In the genomic region with DNA sequence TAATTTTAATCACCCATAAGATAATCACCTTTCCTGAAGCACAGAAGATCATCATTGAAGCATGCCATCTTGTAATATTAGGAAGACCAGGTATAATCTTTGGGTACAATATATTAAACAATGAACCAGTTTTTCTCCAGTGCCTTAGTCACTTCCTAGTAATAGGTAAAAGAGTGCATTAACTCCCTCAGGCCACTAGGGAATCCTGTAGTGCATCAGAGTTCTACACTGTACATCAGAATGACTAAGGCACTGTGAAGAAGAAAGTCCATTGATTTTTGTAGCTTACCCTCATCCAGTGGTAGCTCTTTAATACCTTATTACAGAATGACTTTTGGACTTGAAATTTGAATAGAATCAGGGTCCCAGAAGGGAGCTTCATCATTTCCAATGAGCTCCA, we compare ENCODE assay signal across 10 cellular contexts. TPM values are rescaled to one million over a fixed set of nuclear protein-coding genes. Genes with fewer than 3 reads are reported as not detected.
DNase-seq lines count a peak whose midpoint lies in the region; ATAC-seq and TF ChIP-seq lines count a peak whose summit lies in the region.
"Had no signal": no experiment of that assay in that cellular context is flagged by ENCODE, and none has a peak within 500 bp of the region (broad histone marks: within the 10 kb centered on the region; RNA-seq: fewer than 3 reads in every experiment).

No MANE protein-coding gene starts in this region.

- RAD21 ChIA-PET in HCT116 (lab: Charles Lee; ENCODE audit: low non-redundant PET in 1 of 2, low total read pairs in 2 of 2, uncharacterized antibody in 2 of 2, unreplicated experiment in 2 of 2): no interaction called here

- H3K27ac ChIP-seq in HCT116 (ENCODE audit: low read depth, low read length) (no peak overlapping the region), SK-N-SH (ENCODE audit: low read depth in 2 of 2, low read length in 1 of 2) (no peak overlapping the region), Peyer's patch (no peak overlapping the region)
- H3K27ac ChIP-seq: A549 had no signal

- ATAC-seq in HCT116 (peak; percentile 82), GM18867 (IDR thresholded peaks at IDR 0.05; ENCODE audit: unreplicated experiment) (no peak)
- ATAC-seq: natural killer cell treated with Interleukin-12 subunit alpha and Interleukin-12 subunit beta and Interleukin-15 and Interleukin-18, amount 100 ng/mL, for 72 hours had no signal

- H3F3A ChIP-seq in SK-N-SH (replicated peaks; ENCODE audit: insufficient read depth): no peaks in the 10 kb centered on the region

- H3K36me3 ChIP-seq in HCT116 (ENCODE audit: control insufficient read depth in 1 of 2, insufficient read depth in 2 of 2, low read length in 2 of 2) (no peaks in the 10 kb centered on the region), SK-N-SH (replicated peaks in 1 of 2; ENCODE audit: control insufficient read depth in 1 of 2, insufficient read depth in 2 of 2, low read length in 1 of 2) (no peaks in the 10 kb centered on the region), Peyer's patch (no peaks in the 10 kb centered on the region)

- H3K4me3 ChIP-seq in HCT116 (replicated peaks in 1 of 2; ENCODE audit: low read depth in 1 of 2, low read length in 2 of 2): no peak overlapping the region
- H3K4me3 ChIP-seq in SK-N-SH (ENCODE audit: low read depth in 2 of 2, low read length in 1 of 2): no peak overlapping the region
- H3K4me3 ChIP-seq in Peyer's patch: no peak overlapping the region
- H3K4me3 ChIP-seq: A549 had no signal

- H3K9ac ChIP-seq in HCT116 (ENCODE audit: low read length): no peak overlapping the region
- no peak overlapping the region for H3K9ac ChIP-seq in SK-N-SH

- DNase-seq in NCI-H1092 treated with DMSO at 0.1 percent for 48 hours (lab: John Stamatoyannopoulos, UW): peak; percentile 48
- no peak for DNase-seq in NCI-H1092 (lab: John Stamatoyannopoulos, UW)
- DNase-seq in HCT116 (ENCODE audit: low read depth, low spot score): no peak
- DNase-seq in SK-N-SH: peak; percentile 11
- no peak for DNase-seq in mesothelial cell of epicardium (ENCODE audit: low spot score in 2 of 2, unreplicated experiment in 2 of 2)
- DNase-seq in activated gamma-delta T cell treated with Interleukin-2 at 50 U/mL for 16 hours: no peak
- DNase-seq in Peyer's patch: no peak

- TF ChIP-seq CTCF in HCT116 (IDR thresholded peaks at IDR 0.05 in 2 of 3, conservative IDR thresholded peaks at IDR 0.05 in 1 of 3; ENCODE audit: borderline replicate concordance in 1 of 3, insufficient read depth in 1 of 3, low read depth in 2 of 3, low read length in 2 of 3) (peak in 2 of 3 experiments; percentile 43 to 51; a peak in 4 of 6 replicates), SK-N-SH (IDR thresholded peaks at IDR 0.05) (peak; percentile 49), mesothelial cell of epicardium (IDR thresholded peaks at IDR 0.05; ENCODE audit: unreplicated experiment) (peak; percentile 43), Peyer's patch (IDR thresholded peaks at IDR 0.05) (no peak)

- H3K9me3 ChIP-seq in HCT116 (ENCODE audit: control insufficient read depth in 1 of 2, insufficient read depth in 1 of 2, low read depth in 1 of 2, low read length in 2 of 2) (no peaks in the 10 kb centered on the region), SK-N-SH (no peaks in the 10 kb centered on the region), Peyer's patch (no peaks in the 10 kb centered on the region)
- H3K9me3 ChIP-seq: A549 had no signal

- no peaks in the 10 kb centered on the region for H3K36me3 Mint-ChIP-seq in mesothelial cell of epicardium

- no peak for TF ChIP-seq POLR2A in HCT116 (IDR thresholded peaks at IDR 0.05; ENCODE audit: borderline replicate concordance, extremely low read depth, insufficient read depth, insufficient read length)
- TF ChIP-seq POLR2A in Peyer's patch (IDR thresholded peaks at IDR 0.05): no peak

- no TSS peak for BruUV-seq in HCT116 (replicated peaks; lab: Mats Ljungman, UMichigan)

- CTCF ChIA-PET in HCT116 (lab: Charles Lee) (interaction anchor here (1.0 to 1.1 kb wide), 2 partner anchors 12 to 513 kb away, joined by 3 to 4 read pairs; no protein-coding TSS in a partner anchor), SK-N-SH (lab: Yijun Ruan, JAX) (interaction anchor here (0.6 to 3.3 kb wide), 14 partner anchors 10 to 274 kb away, joined by 3 to 18 read pairs (median 4); no protein-coding TSS in a partner anchor)

- H3K4me1 ChIP-seq in HCT116 (ENCODE audit: control insufficient read depth in 1 of 2, insufficient read depth in 2 of 2, low read length in 2 of 2) (no peaks in the 10 kb centered on the region), SK-N-SH (ENCODE audit: control insufficient read depth in 1 of 2, insufficient read depth in 2 of 2, low read depth in 1 of 2, low read length in 1 of 2) (peaks cover 6 to 16% of the 10 kb centered on the region in 2 experiments; a peak in 2 of 4 replicates), Peyer's patch (no peaks in the 10 kb centered on the region)

- no peaks in the 10 kb centered on the region for H3K9me3 Mint-ChIP-seq in mesothelial cell of epicardium

- H3K4me2 ChIP-seq in HCT116 (ENCODE audit: low read length) (no peak overlapping the region), SK-N-SH (no peak overlapping the region)
- H3K4me2 ChIP-seq: A549 had no signal

- H3K9me2 ChIP-seq in HCT116 (ENCODE audit: insufficient read depth) (no peaks in the 10 kb centered on the region), SK-N-SH (no peaks in the 10 kb centered on the region)

- no peak for TF ChIP-seq EP300 in SK-N-SH (IDR thresholded peaks at IDR 0.05; ENCODE audit: borderline replicate concordance in 1 of 2, low read depth in 1 of 2, low read length in 1 of 2)

- intact Hi-C loops in HCT116 (cut with micrococcal nuclease): no loop called here

- H3K27me3 ChIP-seq in HCT116 (ENCODE audit: insufficient read depth, low read length) (no peaks in the 10 kb centered on the region), SK-N-SH (ENCODE audit: insufficient read depth) (no peaks in the 10 kb centered on the region), Peyer's patch (peaks cover 0 to 5% of the 10 kb centered on the region in 2 donors)

- TF ChIP-seq RAD21 in HCT116 (IDR thresholded peaks at IDR 0.05; ENCODE audit: low read depth) (0 out of 2 replicates have a peak, but pooled peaks have one; percentile 22), SK-N-SH (IDR thresholded peaks at IDR 0.05; ENCODE audit: low read length) (peak; percentile 28; the same call in 1 of the 2 replicates)

- H4K20me1 ChIP-seq in HCT116 (ENCODE audit: insufficient read depth) (no peaks in the 10 kb centered on the region), SK-N-SH (ENCODE audit: insufficient read depth) (no peaks in the 10 kb centered on the region)

- POLR2A ChIA-PET in HCT116 (lab: Charles Lee): no interaction called here
- POLR2A ChIA-PET in SK-N-SH (lab: Yijun Ruan, JAX): interaction anchor here (0.6 kb wide), 1 partner anchor 381 kb away, joined by 3 read pairs; no protein-coding TSS in a partner anchor

- H2AFZ ChIP-seq in HCT116 (ENCODE audit: low read depth, low read length, poor library complexity, severe bottlenecking) (no peak overlapping the region), SK-N-SH (ENCODE audit: low read depth) (no peak overlapping the region)

- no peaks in the 10 kb centered on the region for H3K79me2 ChIP-seq in HCT116 (ENCODE audit: insufficient read depth, low read length)
- H3K79me2 ChIP-seq in SK-N-SH (ENCODE audit: insufficient read depth): no peaks in the 10 kb centered on the region

- H3K27ac Mint-ChIP-seq in mesothelial cell of epicardium: no peak overlapping the region
- H3K27ac Mint-ChIP-seq: natural killer cell treated with Interleukin-12 subunit alpha and Interleukin-12 subunit beta and Interleukin-15 and Interleukin-18, amount 100 ng/mL, for 72 hours had no signal

- peaks cover 90% of the 10 kb centered on the region for H3K27me3 Mint-ChIP-seq in mesothelial cell of epicardium (ENCODE audit: low read depth)

- peaks cover 13% of the 10 kb centered on the region for H3K4me1 Mint-ChIP-seq in mesothelial cell of epicardium

- H3K4me3 Mint-ChIP-seq in mesothelial cell of epicardium: no peak overlapping the region
- H3K4me3 Mint-ChIP-seq: natural killer cell treated with Interleukin-12 subunit alpha and Interleukin-12 subunit beta and Interleukin-15 and Interleukin-18, amount 100 ng/mL, for 72 hours had no signal

TF ChIP-seq in HCT116, 20 proteins besides CTCF, POLR2A, EP300 and RAD21:
- no peak for TF ChIP-seq JUND (IDR thresholded peaks at IDR 0.05)

TF ChIP-seq in SK-N-SH, 30 proteins besides CTCF, POLR2A, EP300 and RAD21 (continues in another document):
- no peak for TF ChIP-seq MEF2A (IDR thresholded peaks at IDR 0.05; ENCODE audit: borderline replicate concordance, low read depth)
- TF ChIP-seq, protein P1, sequence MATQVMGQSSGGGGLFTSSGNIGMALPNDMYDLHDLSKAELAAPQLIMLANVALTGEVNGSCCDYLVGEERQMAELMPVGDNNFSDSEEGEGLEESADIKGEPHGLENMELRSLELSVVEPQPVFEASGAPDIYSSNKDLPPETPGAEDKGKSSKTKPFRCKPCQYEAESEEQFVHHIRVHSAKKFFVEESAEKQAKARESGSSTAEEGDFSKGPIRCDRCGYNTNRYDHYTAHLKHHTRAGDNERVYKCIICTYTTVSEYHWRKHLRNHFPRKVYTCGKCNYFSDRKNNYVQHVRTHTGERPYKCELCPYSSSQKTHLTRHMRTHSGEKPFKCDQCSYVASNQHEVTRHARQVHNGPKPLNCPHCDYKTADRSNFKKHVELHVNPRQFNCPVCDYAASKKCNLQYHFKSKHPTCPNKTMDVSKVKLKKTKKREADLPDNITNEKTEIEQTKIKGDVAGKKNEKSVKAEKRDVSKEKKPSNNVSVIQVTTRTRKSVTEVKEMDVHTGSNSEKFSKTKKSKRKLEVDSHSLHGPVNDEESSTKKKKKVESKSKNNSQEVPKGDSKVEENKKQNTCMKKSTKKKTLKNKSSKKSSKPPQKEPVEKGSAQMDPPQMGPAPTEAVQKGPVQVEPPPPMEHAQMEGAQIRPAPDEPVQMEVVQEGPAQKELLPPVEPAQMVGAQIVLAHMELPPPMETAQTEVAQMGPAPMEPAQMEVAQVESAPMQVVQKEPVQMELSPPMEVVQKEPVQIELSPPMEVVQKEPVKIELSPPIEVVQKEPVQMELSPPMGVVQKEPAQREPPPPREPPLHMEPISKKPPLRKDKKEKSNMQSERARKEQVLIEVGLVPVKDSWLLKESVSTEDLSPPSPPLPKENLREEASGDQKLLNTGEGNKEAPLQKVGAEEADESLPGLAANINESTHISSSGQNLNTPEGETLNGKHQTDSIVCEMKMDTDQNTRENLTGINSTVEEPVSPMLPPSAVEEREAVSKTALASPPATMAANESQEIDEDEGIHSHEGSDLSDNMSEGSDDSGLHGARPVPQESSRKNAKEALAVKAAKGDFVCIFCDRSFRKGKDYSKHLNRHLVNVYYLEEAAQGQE (IDR thresholded peaks at IDR 0.05; ENCODE audit: low read depth, low read length): no peak
- no peak for TF ChIP-seq RFX5 (IDR thresholded peaks at IDR 0.05; ENCODE audit: low read length)

RNA-seq across cellular contexts. Expression of a gene that starts 4.5 kb away (rescaled TPM):
- 0.05 TPM for total RNA-seq in HCT116 (2021; ENCODE audit: unreplicated experiment)
- not detected in 2 replicates for polyA plus RNA-seq in HCT116 (2012)
- polyA plus RNA-seq in SK-N-SH (2012; rRNA removed): 0.36 and 0.49 TPM in 2 replicates
- 0.51 and 0.56 TPM in 2 replicates for polyA plus RNA-seq in SK-N-SH (2012; cell fraction: cytosol; rRNA removed)
- polyA plus RNA-seq in SK-N-SH (2012; cell fraction: nucleus; rRNA removed): 0.38 and 0.77 TPM in 2 replicates
- 0.80 to 0.88 TPM (median 0.86 TPM) in 3 replicates for total RNA-seq in mesothelial cell of epicardium
- total RNA-seq in Peyer's patch: not detected
- total RNA-seq: natural killer cell treated with Interleukin-12 subunit alpha and Interleukin-12 subunit beta and Interleukin-15 and Interleukin-18, amount 100 ng/mL, for 72 hours had no signal

Comparison
In these comparisons a context has a peak if more than half of its experiments do, and no peak if none do; other contexts are left out.
1. DNase-seq: peak in NCI-H1092 treated with DMSO at 0.1 percent for 48 hours (single experiment) and SK-N-SH (single experiment); none in NCI-H1092 (single experiment), HCT116 (single experiment), mesothelial cell of epicardium (0 of 2), activated gamma-delta T cell treated with Interleukin-2 at 50 U/mL for 16 hours (single experiment) and Peyer's patch (0 of 3).
2. CTCF ChIP-seq: peak in HCT116 (2 of 3), SK-N-SH (single experiment) and mesothelial cell of epicardium (single experiment); none in Peyer's patch (0 of 6).